9 cellular contexts compared by ENCODE assay signal in the genomic region with DNA sequence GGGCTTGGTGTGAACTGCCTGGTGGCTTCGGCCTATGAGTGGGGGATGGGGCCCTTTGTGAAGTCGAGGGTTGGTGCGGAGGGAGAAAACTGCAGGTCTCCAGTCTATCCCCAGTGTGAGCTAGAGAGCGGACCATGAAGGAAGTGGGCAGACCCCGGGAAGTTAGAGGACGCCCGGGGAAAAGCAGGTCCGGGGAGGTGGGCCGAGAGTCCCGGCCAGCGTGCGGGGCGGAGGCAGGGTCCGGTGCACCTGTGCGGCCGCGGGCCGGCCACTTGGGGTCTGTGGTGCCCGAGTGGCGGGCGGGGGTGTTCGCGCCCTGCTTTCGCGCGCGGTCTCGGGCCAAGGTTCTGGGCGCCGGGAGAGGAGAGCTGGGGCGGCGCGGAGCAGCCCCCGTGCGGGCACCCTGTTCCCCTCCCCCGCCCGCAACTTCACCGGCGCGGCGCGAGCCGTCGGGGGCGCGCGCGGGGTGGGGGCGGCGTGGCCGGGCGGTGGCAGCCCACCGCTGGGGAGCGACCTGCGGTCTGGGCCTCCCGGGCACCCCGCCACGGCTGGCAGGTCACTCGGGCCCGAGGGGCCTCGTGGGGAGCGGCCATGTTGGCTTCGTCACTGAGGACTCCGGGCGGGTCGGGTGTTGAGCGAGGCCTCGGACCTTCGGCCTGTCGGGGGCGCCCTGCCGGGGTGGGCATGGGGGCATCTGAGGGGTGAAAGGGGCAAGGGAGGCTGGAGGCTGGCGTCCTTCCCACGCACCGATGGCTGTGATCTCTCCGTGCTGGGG. TPM values are rescaled to one million over a fixed set of nuclear protein-coding genes. Genes with fewer than 3 reads are reported as not detected.
DNase-seq lines count a peak whose midpoint lies in the region; ATAC-seq, FAIRE-seq and TF ChIP-seq lines count a peak whose summit lies in the region.
"Had no signal": no experiment of that assay in that cellular context is flagged by ENCODE, and none has a peak within 500 bp of the region (broad histone marks: within the 10 kb centered on the region; RNA-seq: fewer than 3 reads in every experiment).

No MANE protein-coding gene starts in this region.

- TF ChIP-seq CTCF in epithelial cell of proximal tubule (conservative IDR thresholded peaks at IDR 0.05; ENCODE audit: low read depth, low read length), result peak; percentile 38
- no peak for TF ChIP-seq CTCF in mucosa of descending colon (IDR thresholded peaks at IDR 0.05)

- TF ChIP-seq POLR2A in H54 (IDR thresholded peaks at IDR 0.05; ENCODE audit: low read depth, low read length), result no peak

- peak overlapping the region; percentile 69 for H3K27ac ChIP-seq in temporal lobe (ENCODE audit: low read depth, low read length)

- peaks cover 28% of the 10 kb centered on the region for H3K4me1 ChIP-seq in mucosa of descending colon (ENCODE audit: low read depth)

- peak; percentile 59 for ATAC-seq in mucosa of descending colon

- no peaks in the 10 kb centered on the region for H3K36me3 ChIP-seq in mucosa of descending colon (ENCODE audit: low read depth)

- intact Hi-C loops in mucosa of descending colon (cut with DNase I, micrococcal nuclease), result no loop called here

- in situ Hi-C loops in G401 (cut with HindIII; ENCODE audit: low sequenced_read_pairs), result no loop called here

- no peak for FAIRE-seq in H54 (lab: Jason Lieb, UNC)
- FAIRE-seq: colon had no signal

- DNase-seq in G401 (ENCODE audit: low spot score) (peak; percentile 65), H54 (ENCODE audit: insufficient read length, low spot score) (peak; percentile 24), NCI-H2196 treated with DMSO at 0.1 percent for 48 hours (lab: John Stamatoyannopoulos, UW; ENCODE audit: unreplicated experiment) (peak; percentile 15), epithelial cell of proximal tubule (ENCODE audit: low read depth) (no peak), mucosa of descending colon (peak; percentile 71 to 78 (median 75)), AML-193 (lab: John Stamatoyannopoulos, UW) (no peak)
- DNase-seq in activated T-cell treated with anti-CD3 and anti-CD28 coated beads, Interleukin-2, amount 50 U/mL, for 1 hour, result peak; percentile 54

- no peaks in the 10 kb centered on the region for H3K9me3 ChIP-seq in mucosa of descending colon

- H3K4me3 ChIP-seq in epithelial cell of proximal tubule (ENCODE audit: low read depth, low read length) (peak overlapping the region; percentile 70), mucosa of descending colon (peak overlapping the region; percentile 54)

RNA-seq across cellular contexts. Expression of gene UBE2E1, which starts 4.8 kb away (rescaled TPM):
- total RNA-seq in G401 (2014; rRNA removed; shearing (Covaris generic)), result 121 and 174 TPM in 2 replicates
- total RNA-seq in epithelial cell of proximal tubule (76.7 and 94.9 TPM in 2 replicates), mucosa of descending colon (100 to 1,000 TPM in 1 of 3 donors, 10 to 100 TPM in 2; 84.7 to 111 (median 86.8) TPM), temporal lobe (89.5 TPM)

Comparison
In these comparisons a context has a peak if more than half of its experiments do, and no peak if none do; other contexts are left out.
1. DNase-seq: peak in G401 (single experiment), H54 (single experiment), NCI-H2196 treated with DMSO at 0.1 percent for 48 hours (single experiment), activated T-cell treated with anti-CD3 and anti-CD28 coated beads, Interleukin-2, amount 50 U/mL, for 1 hour (single experiment) and mucosa of descending colon (3 of 3); none in epithelial cell of proximal tubule (single experiment) and AML-193 (0 of 2).